1 cellular context compared by ENCODE assay signal in the genomic region with DNA sequence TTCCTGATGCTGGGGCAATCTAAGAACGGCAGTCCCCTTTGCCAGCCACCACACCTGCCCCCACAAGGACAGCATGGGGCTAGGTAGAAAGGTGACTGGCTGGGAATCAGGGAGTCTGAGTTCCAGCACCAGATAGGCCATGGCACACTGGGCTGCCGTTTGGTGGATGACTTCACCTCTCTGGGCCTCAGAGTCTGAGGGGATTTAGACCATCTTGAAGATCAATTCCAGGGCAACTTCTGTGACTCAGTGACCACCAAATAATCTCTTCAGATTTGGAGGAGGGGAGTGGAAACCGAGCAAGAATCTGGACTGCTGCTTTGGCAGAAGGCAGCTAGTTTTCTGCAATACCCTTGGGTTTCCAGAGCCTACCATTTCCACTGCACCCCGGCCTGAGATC.
TF ChIP-seq lines count a peak whose summit lies in the region.

No MANE protein-coding gene starts in this region.

TF ChIP-seq in IMR-90, 13 proteins besides CTCF, POLR2A, EP300 and RAD21:
- no peak for TF ChIP-seq SMC3 (IDR thresholded peaks at IDR 0.05; ENCODE audit: low read depth, low read length)
- TF ChIP-seq, protein P1, sequence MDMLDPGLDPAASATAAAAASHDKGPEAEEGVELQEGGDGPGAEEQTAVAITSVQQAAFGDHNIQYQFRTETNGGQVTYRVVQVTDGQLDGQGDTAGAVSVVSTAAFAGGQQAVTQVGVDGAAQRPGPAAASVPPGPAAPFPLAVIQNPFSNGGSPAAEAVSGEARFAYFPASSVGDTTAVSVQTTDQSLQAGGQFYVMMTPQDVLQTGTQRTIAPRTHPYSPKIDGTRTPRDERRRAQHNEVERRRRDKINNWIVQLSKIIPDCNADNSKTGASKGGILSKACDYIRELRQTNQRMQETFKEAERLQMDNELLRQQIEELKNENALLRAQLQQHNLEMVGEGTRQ (IDR thresholded peaks at IDR 0.05; ENCODE audit: low read depth, low read length) = no peak
- TF ChIP-seq CEBPB (IDR thresholded peaks at IDR 0.05; ENCODE audit: low read depth, low read length) = no peak
